Comparison of ENCODE assay signal across 1 cellular context in genomic region chr9:72213906-72214305, GRCh38.
A peak's percentile ranks its signal among the peaks of the same experiment; 100 is the strongest.
TF ChIP-seq lines count a peak whose summit lies in the region.

No MANE protein-coding gene starts in this region.

TF ChIP-seq in HepG2, 621 proteins besides CTCF, POLR2A, EP300 and RAD21 (continued from another document and continues in another):
- TF ChIP-seq, protein P1, sequence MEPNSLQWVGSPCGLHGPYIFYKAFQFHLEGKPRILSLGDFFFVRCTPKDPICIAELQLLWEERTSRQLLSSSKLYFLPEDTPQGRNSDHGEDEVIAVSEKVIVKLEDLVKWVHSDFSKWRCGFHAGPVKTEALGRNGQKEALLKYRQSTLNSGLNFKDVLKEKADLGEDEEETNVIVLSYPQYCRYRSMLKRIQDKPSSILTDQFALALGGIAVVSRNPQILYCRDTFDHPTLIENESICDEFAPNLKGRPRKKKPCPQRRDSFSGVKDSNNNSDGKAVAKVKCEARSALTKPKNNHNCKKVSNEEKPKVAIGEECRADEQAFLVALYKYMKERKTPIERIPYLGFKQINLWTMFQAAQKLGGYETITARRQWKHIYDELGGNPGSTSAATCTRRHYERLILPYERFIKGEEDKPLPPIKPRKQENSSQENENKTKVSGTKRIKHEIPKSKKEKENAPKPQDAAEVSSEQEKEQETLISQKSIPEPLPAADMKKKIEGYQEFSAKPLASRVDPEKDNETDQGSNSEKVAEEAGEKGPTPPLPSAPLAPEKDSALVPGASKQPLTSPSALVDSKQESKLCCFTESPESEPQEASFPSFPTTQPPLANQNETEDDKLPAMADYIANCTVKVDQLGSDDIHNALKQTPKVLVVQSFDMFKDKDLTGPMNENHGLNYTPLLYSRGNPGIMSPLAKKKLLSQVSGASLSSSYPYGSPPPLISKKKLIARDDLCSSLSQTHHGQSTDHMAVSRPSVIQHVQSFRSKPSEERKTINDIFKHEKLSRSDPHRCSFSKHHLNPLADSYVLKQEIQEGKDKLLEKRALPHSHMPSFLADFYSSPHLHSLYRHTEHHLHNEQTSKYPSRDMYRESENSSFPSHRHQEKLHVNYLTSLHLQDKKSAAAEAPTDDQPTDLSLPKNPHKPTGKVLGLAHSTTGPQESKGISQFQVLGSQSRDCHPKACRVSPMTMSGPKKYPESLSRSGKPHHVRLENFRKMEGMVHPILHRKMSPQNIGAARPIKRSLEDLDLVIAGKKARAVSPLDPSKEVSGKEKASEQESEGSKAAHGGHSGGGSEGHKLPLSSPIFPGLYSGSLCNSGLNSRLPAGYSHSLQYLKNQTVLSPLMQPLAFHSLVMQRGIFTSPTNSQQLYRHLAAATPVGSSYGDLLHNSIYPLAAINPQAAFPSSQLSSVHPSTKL (CRISPR knock-in tag; IDR thresholded peaks at IDR 0.05) = 0 out of 2 replicates have a peak, but pooled peaks have one; percentile 20
- TF ChIP-seq SETDB1 (CRISPR knock-in tag; IDR thresholded peaks at IDR 0.05; ENCODE audit: borderline replicate concordance) = no peak
- TF ChIP-seq MLX (CRISPR knock-in tag; IDR thresholded peaks at IDR 0.05) = no peak
- TF ChIP-seq ZNF431 (CRISPR knock-in tag; IDR thresholded peaks at IDR 0.05; ENCODE audit: borderline replicate concordance, low read depth) = no peak
- TF ChIP-seq PAX8 (CRISPR knock-in tag; IDR thresholded peaks at IDR 0.05; ENCODE audit: borderline replicate concordance) = no peak
- peak; percentile 53; the same call in 1 of the 2 replicates for TF ChIP-seq ARID3A (IDR thresholded peaks at IDR 0.05; ENCODE audit: low read depth, low read length)
- TF ChIP-seq MIER3 (CRISPR knock-in tag; IDR thresholded peaks at IDR 0.05; ENCODE audit: borderline replicate concordance) = no peak
- TF ChIP-seq, protein P2, sequence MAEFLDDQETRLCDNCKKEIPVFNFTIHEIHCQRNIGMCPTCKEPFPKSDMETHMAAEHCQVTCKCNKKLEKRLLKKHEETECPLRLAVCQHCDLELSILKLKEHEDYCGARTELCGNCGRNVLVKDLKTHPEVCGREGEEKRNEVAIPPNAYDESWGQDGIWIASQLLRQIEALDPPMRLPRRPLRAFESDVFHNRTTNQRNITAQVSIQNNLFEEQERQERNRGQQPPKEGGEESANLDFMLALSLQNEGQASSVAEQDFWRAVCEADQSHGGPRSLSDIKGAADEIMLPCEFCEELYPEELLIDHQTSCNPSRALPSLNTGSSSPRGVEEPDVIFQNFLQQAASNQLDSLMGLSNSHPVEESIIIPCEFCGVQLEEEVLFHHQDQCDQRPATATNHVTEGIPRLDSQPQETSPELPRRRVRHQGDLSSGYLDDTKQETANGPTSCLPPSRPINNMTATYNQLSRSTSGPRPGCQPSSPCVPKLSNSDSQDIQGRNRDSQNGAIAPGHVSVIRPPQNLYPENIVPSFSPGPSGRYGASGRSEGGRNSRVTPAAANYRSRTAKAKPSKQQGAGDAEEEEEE (CRISPR knock-in tag; IDR thresholded peaks at IDR 0.05; ENCODE audit: borderline replicate concordance) = no peak
- TF ChIP-seq ZNF558 (CRISPR knock-in tag; IDR thresholded peaks at IDR 0.05; ENCODE audit: borderline replicate concordance) = no peak
- TF ChIP-seq FIP1L1 (IDR thresholded peaks at IDR 0.05; ENCODE audit: borderline replicate concordance, insufficient read depth, low read depth, low read length) = no peak
- TF ChIP-seq EEA1 (CRISPR knock-in tag; IDR thresholded peaks at IDR 0.05; ENCODE audit: borderline replicate concordance) = no peak
- no peak for TF ChIP-seq SCMH1 (CRISPR knock-in tag; IDR thresholded peaks at IDR 0.05; ENCODE audit: borderline replicate concordance)
- TF ChIP-seq TCF7 (IDR thresholded peaks at IDR 0.05; ENCODE audit: low read depth) = peak; percentile 57
- no peak for TF ChIP-seq ZNF556 (CRISPR knock-in tag; IDR thresholded peaks at IDR 0.05; ENCODE audit: borderline replicate concordance)
- TF ChIP-seq STAT5B (CRISPR knock-in tag; IDR thresholded peaks at IDR 0.05) = no peak
- TF ChIP-seq GABPA (IDR thresholded peaks at IDR 0.05; ENCODE audit: low read depth, low read length) = no peak
- TF ChIP-seq GABPA (CRISPR knock-in tag; IDR thresholded peaks at IDR 0.05; ENCODE audit: low read depth) = no peak
- no peak for TF ChIP-seq YEATS2 (CRISPR knock-in tag; IDR thresholded peaks at IDR 0.05; ENCODE audit: borderline replicate concordance)
- TF ChIP-seq ZNF414 (CRISPR knock-in tag; IDR thresholded peaks at IDR 0.05) = no peak
- TF ChIP-seq THAP9 (CRISPR knock-in tag; IDR thresholded peaks at IDR 0.05; ENCODE audit: borderline replicate concordance) = no peak
- no peak for TF ChIP-seq ATRX (CRISPR knock-in tag; IDR thresholded peaks at IDR 0.05; ENCODE audit: borderline replicate concordance)
- TF ChIP-seq ZNF263 (CRISPR knock-in tag; IDR thresholded peaks at IDR 0.05) = no peak
- TF ChIP-seq, protein P3, sequence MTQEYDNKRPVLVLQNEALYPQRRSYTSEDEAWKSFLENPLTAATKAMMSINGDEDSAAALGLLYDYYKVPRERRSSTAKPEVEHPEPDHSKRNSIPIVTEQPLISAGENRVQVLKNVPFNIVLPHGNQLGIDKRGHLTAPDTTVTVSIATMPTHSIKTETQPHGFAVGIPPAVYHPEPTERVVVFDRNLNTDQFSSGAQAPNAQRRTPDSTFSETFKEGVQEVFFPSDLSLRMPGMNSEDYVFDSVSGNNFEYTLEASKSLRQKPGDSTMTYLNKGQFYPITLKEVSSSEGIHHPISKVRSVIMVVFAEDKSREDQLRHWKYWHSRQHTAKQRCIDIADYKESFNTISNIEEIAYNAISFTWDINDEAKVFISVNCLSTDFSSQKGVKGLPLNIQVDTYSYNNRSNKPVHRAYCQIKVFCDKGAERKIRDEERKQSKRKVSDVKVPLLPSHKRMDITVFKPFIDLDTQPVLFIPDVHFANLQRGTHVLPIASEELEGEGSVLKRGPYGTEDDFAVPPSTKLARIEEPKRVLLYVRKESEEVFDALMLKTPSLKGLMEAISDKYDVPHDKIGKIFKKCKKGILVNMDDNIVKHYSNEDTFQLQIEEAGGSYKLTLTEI (CRISPR knock-in tag; conservative IDR thresholded peaks at IDR 0.05) = no peak
- TF ChIP-seq ZNF317 (CRISPR knock-in tag; IDR thresholded peaks at IDR 0.05) = no peak
- TF ChIP-seq ZNF234 (CRISPR knock-in tag; conservative IDR thresholded peaks at IDR 0.05) = no peak
- TF ChIP-seq IKZF5 (CRISPR knock-in tag; IDR thresholded peaks at IDR 0.05) = no peak
- no peak for TF ChIP-seq ZIK1 (CRISPR knock-in tag; IDR thresholded peaks at IDR 0.05; ENCODE audit: borderline replicate concordance, low read depth)
- no peak for TF ChIP-seq ZNF660 (CRISPR knock-in tag; IDR thresholded peaks at IDR 0.05; ENCODE audit: borderline replicate concordance, low read depth)
- TF ChIP-seq NFE2L1 (CRISPR knock-in tag; IDR thresholded peaks at IDR 0.05; ENCODE audit: borderline replicate concordance) = no peak
- TF ChIP-seq GZF1 (CRISPR knock-in tag; IDR thresholded peaks at IDR 0.05) = no peak
- TF ChIP-seq IRF2 (CRISPR knock-in tag; IDR thresholded peaks at IDR 0.05) = no peak
- no peak for TF ChIP-seq HNF1B (CRISPR knock-in tag; IDR thresholded peaks at IDR 0.05)
- TF ChIP-seq MXD4 (CRISPR knock-in tag; IDR thresholded peaks at IDR 0.05) = no peak
- TF ChIP-seq PAF1 (CRISPR knock-in tag; IDR thresholded peaks at IDR 0.05) = no peak
- TF ChIP-seq ZNF777 (CRISPR knock-in tag; IDR thresholded peaks at IDR 0.05) = no peak
- no peak for TF ChIP-seq ZBTB7A (CRISPR knock-in tag; IDR thresholded peaks at IDR 0.05)
- no peak for TF ChIP-seq SRSF1 (optimal IDR thresholded peaks at IDR 0.05; ENCODE audit: low read depth, low read length)
- no peak for TF ChIP-seq GLMP (CRISPR knock-in tag; IDR thresholded peaks at IDR 0.05; ENCODE audit: borderline replicate concordance)
- TF ChIP-seq ETV5 (CRISPR knock-in tag; IDR thresholded peaks at IDR 0.05; ENCODE audit: borderline replicate concordance) = peak; percentile 69; the same call in 1 of the 2 replicates
- TF ChIP-seq PTBP1 (IDR thresholded peaks at IDR 0.05; ENCODE audit: low read depth, low read length, poor library complexity, severe bottlenecking) = no peak
- no peak for TF ChIP-seq DBP (CRISPR knock-in tag; IDR thresholded peaks at IDR 0.05; ENCODE audit: not compliant biosample characterization)
- no peak for TF ChIP-seq JUN (CRISPR knock-in tag; IDR thresholded peaks at IDR 0.05)
- TF ChIP-seq ZNF451 (CRISPR knock-in tag; IDR thresholded peaks at IDR 0.05) = no peak
- peak; percentile 71 for TF ChIP-seq ELF3 (CRISPR knock-in tag; IDR thresholded peaks at IDR 0.05)
- TF ChIP-seq E2F5 (CRISPR knock-in tag; conservative IDR thresholded peaks at IDR 0.05) = no peak
